ENCODE assay signal across 23 cellular contexts in the genomic region with DNA sequence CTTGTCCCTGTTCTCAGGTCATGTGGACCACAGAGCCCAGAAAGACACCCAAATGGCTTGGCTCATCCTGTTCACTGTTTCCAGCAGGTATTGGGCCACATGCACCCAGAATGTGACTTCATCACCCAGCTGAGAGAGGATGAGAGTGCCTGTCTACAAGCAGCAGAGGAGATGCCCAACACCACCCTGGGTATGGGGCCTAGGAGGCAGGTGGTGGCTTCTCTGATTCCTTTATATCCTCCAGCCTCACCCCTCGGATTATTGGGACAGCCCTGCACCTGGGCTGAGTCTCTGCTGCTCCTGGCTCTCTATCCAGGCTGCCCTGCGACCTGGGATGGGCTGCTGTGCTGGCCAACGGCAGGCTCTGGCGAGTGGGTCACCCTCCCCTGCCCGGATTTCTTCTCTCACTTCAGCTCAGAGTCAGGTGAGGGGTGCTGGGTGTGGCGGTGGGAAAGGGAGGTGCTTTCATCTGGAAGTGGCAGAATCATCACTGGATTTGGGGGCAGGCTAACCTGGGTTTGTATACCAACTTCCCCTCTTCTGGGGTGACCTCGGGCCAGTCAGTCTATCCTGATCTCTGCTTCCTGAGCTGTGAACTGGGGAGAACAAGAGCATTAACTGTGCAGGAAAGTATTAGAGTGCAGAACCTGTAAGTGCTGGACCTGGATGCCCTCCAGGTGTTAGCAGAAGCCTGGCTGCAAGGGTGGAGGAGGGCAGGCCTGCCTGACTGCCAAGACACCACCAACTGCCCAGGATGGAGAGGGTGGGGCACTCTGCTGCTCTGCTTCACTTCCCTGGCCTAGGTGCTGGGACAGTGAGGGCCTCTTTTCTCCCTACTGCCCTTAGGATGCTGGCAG. TPM values are rescaled to one million over a fixed set of nuclear protein-coding genes. Genes with fewer than 3 reads are reported as not detected.
DNase-seq lines count a peak whose midpoint lies in the region; ATAC-seq and TF ChIP-seq lines count a peak whose summit lies in the region.
"Had no signal": no experiment of that assay in that cellular context is flagged by ENCODE, and none has a peak within 500 bp of the region (broad histone marks: within the 10 kb centered on the region; RNA-seq: fewer than 3 reads in every experiment).

No MANE protein-coding gene starts in this region.

- H3K36me3 Mint-ChIP-seq in osteocyte (ENCODE audit: unreplicated experiment), result no peaks in the 10 kb centered on the region
- H3K36me3 Mint-ChIP-seq: activated naive CD4-positive, alpha-beta T cell treated with anti-CD3 and anti-CD28 coated beads, Interleukin-2, amount 50 U/mL, for 24 hours; naive thymus-derived CD8-positive, alpha-beta T cell had no signal

- H3K27me3 ChIP-seq in tibial artery, result peaks cover 0 to 23% of the 10 kb centered on the region in 2 donors
- H3K27me3 ChIP-seq: pancreas had no signal

- no peaks in the 10 kb centered on the region for H3K36me3 ChIP-seq in tibial artery
- H3K36me3 ChIP-seq: pancreas, tibial nerve had no signal

- H3K4me1 Mint-ChIP-seq in osteocyte (ENCODE audit: unreplicated experiment), result no peaks in the 10 kb centered on the region
- H3K4me1 Mint-ChIP-seq: activated naive CD4-positive, alpha-beta T cell treated with anti-CD3 and anti-CD28 coated beads, Interleukin-2, amount 50 U/mL, for 24 hours had no signal

- DNase-seq in osteocyte (ENCODE audit: extremely low spot score, unreplicated experiment) (peak; percentile 72), NCI-H2227 (lab: John Stamatoyannopoulos, UW; ENCODE audit: unreplicated experiment) (no peak), CD1c-positive myeloid dendritic cell (ENCODE audit: extremely low spot score) (no peak), erythroblast (lab: John Stamatoyannopoulos, UW) (no peak), tibial artery (no peak)
- DNase-seq: activated T-cell treated with anti-CD3 and anti-CD28 coated beads, Interleukin-2, amount 50 U/mL, for 48 hours; Kasumi-1; kidney; naive thymus-derived CD8-positive, alpha-beta T cell; NCI-H1092 treated with DMSO at 0.1 percent for 48 hours; NCI-H2029 treated with DMSO at 0.1 percent for 48 hours; NCI-H446 treated with DMSO at 0.1 percent for 48 hours; T1000 had no signal

- no peak overlapping the region for H3K4me3 ChIP-seq in tibial artery
- H3K4me3 ChIP-seq: pancreas, SK-N-MC, tibial nerve had no signal

- no peaks in the 10 kb centered on the region for H3K9me3 Mint-ChIP-seq in osteocyte (ENCODE audit: unreplicated experiment)
- H3K9me3 Mint-ChIP-seq: activated naive CD4-positive, alpha-beta T cell treated with anti-CD3 and anti-CD28 coated beads, Interleukin-2, amount 50 U/mL, for 24 hours; memory B cell had no signal

- no peak overlapping the region for H3K4me3 Mint-ChIP-seq in osteocyte (ENCODE audit: unreplicated experiment)
- H3K4me3 Mint-ChIP-seq: activated naive CD4-positive, alpha-beta T cell treated with anti-CD3 and anti-CD28 coated beads, Interleukin-2, amount 50 U/mL, for 24 hours; memory B cell; naive thymus-derived CD8-positive, alpha-beta T cell had no signal

- intact Hi-C loops in tibial artery (cut with DNase I; ENCODE audit: low total_unique reads), result no loop called here

- TF ChIP-seq CTCF in C4-2B (conservative IDR thresholded peaks at IDR 0.05), result no peak
- TF ChIP-seq CTCF in VCaP (conservative IDR thresholded peaks at IDR 0.05), result no peak
- TF ChIP-seq CTCF in osteocyte (IDR thresholded peaks at IDR 0.05), result no peak
- no peak for TF ChIP-seq CTCF in tibial artery (IDR thresholded peaks at IDR 0.05)

- H3K27me3 Mint-ChIP-seq in osteocyte (ENCODE audit: unreplicated experiment), result peaks cover 65% of the 10 kb centered on the region

- H3K27ac ChIP-seq in C4-2B (peak overlapping the region; percentile 72), VCaP (peak overlapping the region; percentile 98), tibial artery (no peak overlapping the region)
- H3K27ac ChIP-seq: pancreas, SK-N-MC, tibial nerve had no signal

- no peak for TF ChIP-seq POLR2A in erythroblast (IDR thresholded peaks at IDR 0.05; ENCODE audit: low read length)

- H3K27ac Mint-ChIP-seq in osteocyte (ENCODE audit: unreplicated experiment), result no peak overlapping the region
- H3K27ac Mint-ChIP-seq: activated naive CD4-positive, alpha-beta T cell treated with anti-CD3 and anti-CD28 coated beads, Interleukin-2, amount 50 U/mL, for 24 hours; memory B cell; naive thymus-derived CD8-positive, alpha-beta T cell had no signal

- H3K4me1 ChIP-seq in tibial artery, result no peaks in the 10 kb centered on the region
- H3K4me1 ChIP-seq: pancreas, tibial nerve had no signal

- H3K9me3 ChIP-seq in tibial artery, result no peaks in the 10 kb centered on the region
- H3K9me3 ChIP-seq: pancreas, tibial nerve had no signal

- peak; percentile 21 for ATAC-seq in GM21423 (IDR thresholded peaks at IDR 0.05; ENCODE audit: unreplicated experiment)
- ATAC-seq: naive thymus-derived CD8-positive, alpha-beta T cell had no signal

RNA-seq across cellular contexts. Expression of gene GHRHR, which starts 5.2 kb away (rescaled TPM):
- total RNA-seq in osteocyte, result not detected in 2 replicates
- total RNA-seq: epithelial cell of proximal tubule; frontal cortex; kidney; naive thymus-derived CD8-positive, alpha-beta T cell; tibial nerve had no signal

RNA-seq across cellular contexts. Expression of gene AQP1, which starts 57.3 kb away (rescaled TPM):
- total RNA-seq in osteocyte, result 6.0 and 6.7 TPM in 2 replicates

Comparison
In these comparisons a context has a peak if more than half of its experiments do, and no peak if none do; other contexts are left out.
1. H3K27ac ChIP-seq: peak in C4-2B (single experiment) and VCaP (single experiment); none in tibial artery (0 of 2).